ENCODE assay signal across 1 cellular context in the genomic region with DNA sequence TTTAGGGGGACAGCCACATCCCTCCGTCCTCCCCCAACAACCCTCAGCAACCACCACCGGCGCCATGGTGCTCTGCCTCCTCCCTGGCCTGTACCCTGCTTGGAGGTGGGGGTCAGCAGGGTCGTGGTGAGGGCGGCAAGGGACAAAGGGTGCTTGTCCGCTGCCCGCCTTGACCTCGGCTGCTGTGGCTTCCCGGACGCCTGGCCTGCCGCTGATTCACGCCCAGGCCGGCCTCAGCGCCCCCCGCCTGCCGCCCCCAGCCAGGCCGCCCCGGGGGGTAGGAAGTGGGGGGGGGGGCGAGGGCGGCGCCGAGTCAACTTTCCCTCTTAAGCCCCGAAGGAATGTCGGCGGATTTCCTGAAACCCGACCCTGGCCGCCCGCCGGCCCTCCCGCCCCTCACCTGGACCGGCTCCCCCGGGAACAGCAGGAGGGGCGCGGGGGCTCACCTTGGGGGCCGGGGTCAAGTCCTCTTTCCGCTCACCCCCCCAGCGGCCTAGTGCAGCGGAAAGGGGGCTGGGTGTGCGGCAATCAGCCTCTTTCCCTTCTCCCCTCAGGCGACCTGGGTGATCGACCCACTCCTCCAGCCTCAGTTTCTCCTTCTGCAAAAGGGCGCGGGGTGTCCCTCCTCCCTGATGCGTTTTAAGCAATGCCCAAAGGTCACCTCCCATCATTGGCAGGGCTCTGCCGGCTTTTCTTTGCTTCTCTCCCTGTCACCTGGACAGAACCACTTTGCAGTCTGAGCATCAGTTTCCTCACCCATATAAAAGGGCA.
TF ChIP-seq lines count a peak whose summit lies in the region.

No MANE protein-coding gene starts in this region.

TF ChIP-seq in HepG2, 621 proteins besides CTCF, POLR2A, EP300 and RAD21 (continued from another document and continues in another):
- TF ChIP-seq, protein P1, sequence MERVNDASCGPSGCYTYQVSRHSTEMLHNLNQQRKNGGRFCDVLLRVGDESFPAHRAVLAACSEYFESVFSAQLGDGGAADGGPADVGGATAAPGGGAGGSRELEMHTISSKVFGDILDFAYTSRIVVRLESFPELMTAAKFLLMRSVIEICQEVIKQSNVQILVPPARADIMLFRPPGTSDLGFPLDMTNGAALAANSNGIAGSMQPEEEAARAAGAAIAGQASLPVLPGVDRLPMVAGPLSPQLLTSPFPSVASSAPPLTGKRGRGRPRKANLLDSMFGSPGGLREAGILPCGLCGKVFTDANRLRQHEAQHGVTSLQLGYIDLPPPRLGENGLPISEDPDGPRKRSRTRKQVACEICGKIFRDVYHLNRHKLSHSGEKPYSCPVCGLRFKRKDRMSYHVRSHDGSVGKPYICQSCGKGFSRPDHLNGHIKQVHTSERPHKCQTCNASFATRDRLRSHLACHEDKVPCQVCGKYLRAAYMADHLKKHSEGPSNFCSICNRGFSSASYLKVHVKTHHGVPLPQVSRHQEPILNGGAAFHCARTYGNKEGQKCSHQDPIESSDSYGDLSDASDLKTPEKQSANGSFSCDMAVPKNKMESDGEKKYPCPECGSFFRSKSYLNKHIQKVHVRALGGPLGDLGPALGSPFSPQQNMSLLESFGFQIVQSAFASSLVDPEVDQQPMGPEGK (CRISPR knock-in tag; IDR thresholded peaks at IDR 0.05): peak; percentile 100
- TF ChIP-seq SMARCC2 (IDR thresholded peaks at IDR 0.05) (no peak), HOXA9 (CRISPR knock-in tag; IDR thresholded peaks at IDR 0.05; ENCODE audit: borderline replicate concordance) (no peak; the same call in 1 of the 2 replicates), ELF1 (CRISPR knock-in tag; IDR thresholded peaks at IDR 0.05) (peak; percentile 56; the same call in 1 of the 2 replicates), PRPF4 (IDR thresholded peaks at IDR 0.05; ENCODE audit: low read depth, low read length, poor library complexity, severe bottlenecking) (no peak), ZNF792 (CRISPR knock-in tag; IDR thresholded peaks at IDR 0.05) (no peak), ZNF431 (CRISPR knock-in tag; IDR thresholded peaks at IDR 0.05; ENCODE audit: borderline replicate concordance, low read depth) (no peak), TRIM24 (CRISPR knock-in tag; IDR thresholded peaks at IDR 0.05) (no peak), KLF12 (CRISPR knock-in tag; IDR thresholded peaks at IDR 0.05; ENCODE audit: borderline replicate concordance) (peak; percentile 49; the same call in 1 of the 2 replicates), RBM39 (IDR thresholded peaks at IDR 0.05; ENCODE audit: low read depth, low read length, poor library complexity, severe bottlenecking) (peak; percentile 22), ZSCAN30 (CRISPR knock-in tag; IDR thresholded peaks at IDR 0.05) (no peak), KLF9 (CRISPR knock-in tag; IDR thresholded peaks at IDR 0.05; ENCODE audit: low read depth) (0 out of 2 replicates have a peak, but pooled peaks have one; percentile 26), ZKSCAN5 (CRISPR knock-in tag; IDR thresholded peaks at IDR 0.05) (no peak), ZNF841 (CRISPR knock-in tag; IDR thresholded peaks at IDR 0.05; ENCODE audit: borderline replicate concordance) (no peak), ADNP (CRISPR knock-in tag; IDR thresholded peaks at IDR 0.05) (no peak), ZBTB44 (CRISPR knock-in tag; IDR thresholded peaks at IDR 0.05) (no peak), ZNF160 (CRISPR knock-in tag; IDR thresholded peaks at IDR 0.05) (peak; percentile 40; the same call in 1 of the 2 replicates), ZNF777 (CRISPR knock-in tag; IDR thresholded peaks at IDR 0.05) (peak; percentile 50; the same call in 1 of the 2 replicates), ZNF274 (CRISPR knock-in tag; IDR thresholded peaks at IDR 0.05) (no peak), TBL1XR1 (IDR thresholded peaks at IDR 0.05; ENCODE audit: borderline replicate concordance, low read length, partially characterized antibody) (peak; percentile 31), ZNF780A (CRISPR knock-in tag; IDR thresholded peaks at IDR 0.05) (no peak; the same call in none of the 2 replicates), U2AF2 (IDR thresholded peaks at IDR 0.05; ENCODE audit: low read depth, low read length) (no peak), ESRRA (CRISPR knock-in tag; IDR thresholded peaks at IDR 0.05; ENCODE audit: low read depth) (peak; percentile 56; the same call in 1 of the 2 replicates), ZNF335 (CRISPR knock-in tag; IDR thresholded peaks at IDR 0.05) (no peak; the same call in 1 of the 2 replicates), ZNF547 (CRISPR knock-in tag; IDR thresholded peaks at IDR 0.05) (no peak; the same call in 1 of the 2 replicates), BCL6 (CRISPR knock-in tag; IDR thresholded peaks at IDR 0.05) (peak; percentile 67), GLMP (CRISPR knock-in tag; IDR thresholded peaks at IDR 0.05; ENCODE audit: borderline replicate concordance) (no peak), ZNF260 (CRISPR knock-in tag; IDR thresholded peaks at IDR 0.05; ENCODE audit: borderline replicate concordance, low read depth) (no peak), NR3C1 (CRISPR knock-in tag; IDR thresholded peaks at IDR 0.05) (no peak), CBX1 (IDR thresholded peaks at IDR 0.05; ENCODE audit: low read depth) (peak; percentile 62), PHB2 (IDR thresholded peaks at IDR 0.05; ENCODE audit: partially characterized antibody) (no peak), BCLAF1 (IDR thresholded peaks at IDR 0.05) (no peak), CERS6 (CRISPR knock-in tag; IDR thresholded peaks at IDR 0.05) (no peak), TCF7 (IDR thresholded peaks at IDR 0.05; ENCODE audit: low read depth) (peak; percentile 79; the same call in 1 of the 2 replicates), ZNF569 (CRISPR knock-in tag; IDR thresholded peaks at IDR 0.05; ENCODE audit: borderline replicate concordance) (no peak), GATAD1 (CRISPR knock-in tag; IDR thresholded peaks at IDR 0.05) (peak; percentile 48), MED13 (CRISPR knock-in tag; IDR thresholded peaks at IDR 0.05) (peak; percentile 63; the same call in 1 of the 2 replicates), CCAR2 (optimal IDR thresholded peaks at IDR 0.05; ENCODE audit: low read depth, low read length) (no peak), FOXK1 (CRISPR knock-in tag; IDR thresholded peaks at IDR 0.05; ENCODE audit: borderline replicate concordance, low read depth) (peak; percentile 33; the same call in 1 of the 2 replicates), HOMEZ (CRISPR knock-in tag; IDR thresholded peaks at IDR 0.05; ENCODE audit: low read depth) (0 out of 2 replicates have a peak, but pooled peaks have one; percentile 10), ZNF562 (CRISPR knock-in tag; IDR thresholded peaks at IDR 0.05; ENCODE audit: borderline replicate concordance) (no peak), ZNF230 (CRISPR knock-in tag; IDR thresholded peaks at IDR 0.05) (no peak), ZNF143 (CRISPR knock-in tag; IDR thresholded peaks at IDR 0.05) (no peak), ZNF432 (CRISPR knock-in tag; IDR thresholded peaks at IDR 0.05; ENCODE audit: borderline replicate concordance) (no peak), ARNTL (CRISPR knock-in tag; IDR thresholded peaks at IDR 0.05) (peak; percentile 58), ZNF775 (CRISPR knock-in tag; IDR thresholded peaks at IDR 0.05; ENCODE audit: borderline replicate concordance) (no peak), SAFB2 (CRISPR knock-in tag; IDR thresholded peaks at IDR 0.05; ENCODE audit: borderline replicate concordance, low read depth) (no peak), ZNF709 (CRISPR knock-in tag; IDR thresholded peaks at IDR 0.05) (0 out of 2 replicates have a peak, but pooled peaks have one; percentile 40), BRD4 (CRISPR knock-in tag; IDR thresholded peaks at IDR 0.05) (peak; percentile 22; the same call in 1 of the 2 replicates), NFKBIZ (CRISPR knock-in tag; IDR thresholded peaks at IDR 0.05) (no peak), CAMTA2 (CRISPR knock-in tag; IDR thresholded peaks at IDR 0.05; ENCODE audit: borderline replicate concordance) (no peak), CENPBD1 (CRISPR knock-in tag; IDR thresholded peaks at IDR 0.05; ENCODE audit: borderline replicate concordance, low read depth) (no peak)
- TF ChIP-seq, protein P2, sequence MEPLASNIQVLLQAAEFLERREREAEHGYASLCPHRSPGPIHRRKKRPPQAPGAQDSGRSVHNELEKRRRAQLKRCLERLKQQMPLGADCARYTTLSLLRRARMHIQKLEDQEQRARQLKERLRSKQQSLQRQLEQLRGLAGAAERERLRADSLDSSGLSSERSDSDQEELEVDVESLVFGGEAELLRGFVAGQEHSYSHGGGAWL (CRISPR knock-in tag; IDR thresholded peaks at IDR 0.05): no peak
- TF ChIP-seq, protein P3, sequence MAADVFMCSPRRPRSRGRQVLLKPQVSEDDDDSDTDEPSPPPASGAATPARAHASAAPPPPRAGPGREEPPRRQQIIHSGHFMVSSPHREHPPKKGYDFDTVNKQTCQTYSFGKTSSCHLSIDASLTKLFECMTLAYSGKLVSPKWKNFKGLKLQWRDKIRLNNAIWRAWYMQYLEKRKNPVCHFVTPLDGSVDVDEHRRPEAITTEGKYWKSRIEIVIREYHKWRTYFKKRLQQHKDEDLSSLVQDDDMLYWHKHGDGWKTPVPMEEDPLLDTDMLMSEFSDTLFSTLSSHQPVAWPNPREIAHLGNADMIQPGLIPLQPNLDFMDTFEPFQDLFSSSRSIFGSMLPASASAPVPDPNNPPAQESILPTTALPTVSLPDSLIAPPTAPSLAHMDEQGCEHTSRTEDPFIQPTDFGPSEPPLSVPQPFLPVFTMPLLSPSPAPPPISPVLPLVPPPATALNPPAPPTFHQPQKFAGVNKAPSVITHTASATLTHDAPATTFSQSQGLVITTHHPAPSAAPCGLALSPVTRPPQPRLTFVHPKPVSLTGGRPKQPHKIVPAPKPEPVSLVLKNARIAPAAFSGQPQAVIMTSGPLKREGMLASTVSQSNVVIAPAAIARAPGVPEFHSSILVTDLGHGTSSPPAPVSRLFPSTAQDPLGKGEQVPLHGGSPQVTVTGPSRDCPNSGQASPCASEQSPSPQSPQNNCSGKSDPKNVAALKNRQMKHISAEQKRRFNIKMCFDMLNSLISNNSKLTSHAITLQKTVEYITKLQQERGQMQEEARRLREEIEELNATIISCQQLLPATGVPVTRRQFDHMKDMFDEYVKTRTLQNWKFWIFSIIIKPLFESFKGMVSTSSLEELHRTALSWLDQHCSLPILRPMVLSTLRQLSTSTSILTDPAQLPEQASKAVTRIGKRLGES (CRISPR knock-in tag; IDR thresholded peaks at IDR 0.05; ENCODE audit: borderline replicate concordance): 0 out of 2 replicates have a peak, but pooled peaks have one; percentile 16
